In the genomic region with DNA sequence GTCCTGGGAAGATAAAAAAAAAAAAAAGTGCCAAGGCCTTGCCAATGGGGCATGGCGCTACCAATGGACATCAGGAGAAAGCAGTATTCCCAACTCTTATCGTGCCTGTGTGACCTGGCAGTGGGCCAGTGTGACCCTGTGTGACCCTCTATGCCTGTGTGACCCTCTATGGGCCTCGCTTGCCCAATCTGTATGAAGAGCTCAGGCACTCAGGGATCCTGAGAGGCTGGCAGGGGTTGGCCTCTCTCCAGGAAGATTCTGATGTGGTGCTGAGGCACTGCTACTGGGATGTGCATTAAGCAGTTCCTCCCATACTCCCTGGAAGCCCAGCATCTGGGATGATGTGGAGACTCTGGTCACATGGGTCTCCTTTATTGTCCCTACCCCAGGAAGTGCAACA, we compare ENCODE assay signal across 12 cellular contexts.
"Had no signal": no experiment of that assay in that cellular context is flagged by ENCODE, and none has a peak within 500 bp of the region (broad histone marks: within the 10 kb centered on the region; RNA-seq: fewer than 3 reads in every experiment).

No MANE protein-coding gene starts in this region.

- DNase-seq: activated CD4-positive, alpha-beta T cell treated with anti-CD3 and anti-CD28 coated beads for 48 hours; activated gamma-delta T cell treated with Interleukin-2 at 50 U/mL for 16 hours; activated naive CD8-positive, alpha-beta T cell treated with anti-CD3 and anti-CD28 coated beads for 36 hours; activated T-cell treated with anti-CD3 and anti-CD28 coated beads, Interleukin-2, amount 50 U/mL, for 1 hour; anterior cingulate cortex; left ventricle myocardium inferior; mesenchymal stem cell; nephron progenitor cell; stimulated activated CD4-positive, alpha-beta T cell treated with anti-CD3 and anti-CD28 coated beads, Interleukin-4, amount 100 ng/mL, for 1 hour; T-helper 1 cell had no signal

- H3K9me3 Mint-ChIP-seq: activated naive CD8-positive, alpha-beta T cell treated with anti-CD3 and anti-CD28 coated beads for 36 hours; nephron progenitor cell; stimulated activated naive CD8-positive, alpha-beta T cell treated with anti-CD3 and anti-CD28 coated beads, Interleukin-15, Interleukin-2, amounts not matched to agents 100 ng/mL and 50 ng/mL, for 24 hours had no signal

- ATAC-seq: heart left ventricle had no signal

- H3K36me3 Mint-ChIP-seq: activated naive CD8-positive, alpha-beta T cell treated with anti-CD3 and anti-CD28 coated beads for 36 hours had no signal

- H3K27ac Mint-ChIP-seq: activated naive CD8-positive, alpha-beta T cell treated with anti-CD3 and anti-CD28 coated beads for 36 hours; stimulated activated naive CD8-positive, alpha-beta T cell treated with anti-CD3 and anti-CD28 coated beads, Interleukin-15, Interleukin-2, amounts not matched to agents 100 ng/mL and 50 ng/mL, for 24 hours had no signal

- H3K4me1 Mint-ChIP-seq: activated naive CD8-positive, alpha-beta T cell treated with anti-CD3 and anti-CD28 coated beads for 36 hours had no signal

- H3K4me3 Mint-ChIP-seq: activated naive CD8-positive, alpha-beta T cell treated with anti-CD3 and anti-CD28 coated beads for 36 hours; nephron progenitor cell; stimulated activated naive CD8-positive, alpha-beta T cell treated with anti-CD3 and anti-CD28 coated beads, Interleukin-15, Interleukin-2, amounts not matched to agents 100 ng/mL and 50 ng/mL, for 24 hours had no signal

- H3K27me3 Mint-ChIP-seq: activated naive CD8-positive, alpha-beta T cell treated with anti-CD3 and anti-CD28 coated beads for 36 hours had no signal
